Comparison of ENCODE assay signal across 19 cellular contexts in the genomic region with DNA sequence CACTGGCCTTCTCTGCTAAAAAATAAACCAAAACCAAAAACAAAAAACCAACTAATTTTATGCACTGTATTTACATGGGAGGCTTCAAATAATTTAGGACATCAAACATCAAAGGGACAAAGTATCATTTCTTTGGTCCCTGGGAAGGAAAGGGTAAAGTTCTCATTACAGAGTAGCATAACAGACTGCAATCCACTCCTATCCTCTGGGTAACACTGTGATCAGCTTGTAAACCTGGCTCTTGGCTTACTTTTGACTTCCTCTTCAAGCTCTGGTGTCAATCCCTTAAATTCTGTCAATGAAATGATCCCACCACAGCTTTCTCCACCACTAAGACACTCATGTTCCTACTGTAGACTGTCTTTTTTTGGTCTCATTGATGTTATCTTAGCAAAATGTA.
DNase-seq lines count a peak whose midpoint lies in the region; ATAC-seq and TF ChIP-seq lines count a peak whose summit lies in the region.
"Had no signal": no experiment of that assay in that cellular context is flagged by ENCODE, and none has a peak within 500 bp of the region (broad histone marks: within the 10 kb centered on the region; RNA-seq: fewer than 3 reads in every experiment).

No MANE protein-coding gene starts in this region.

- no peak overlapping the region for H3K4me3 ChIP-seq in neural cell (ENCODE audit: low read length)
- H3K4me3 ChIP-seq: esophagus squamous epithelium, lung, tibial nerve had no signal

- no peak overlapping the region for H3K9ac ChIP-seq in neural cell (ENCODE audit: low read length)

- peaks cover 9% of the 10 kb centered on the region for H3F3A ChIP-seq in neural cell (ENCODE audit: insufficient read depth, low read length, poor library complexity, severe bottlenecking)

- DNase-seq in OCI-M1 (lab: John Stamatoyannopoulos, UW) (peak; percentile 67), globus pallidus (ENCODE audit: low spot score) (no peak), COLO668 (lab: John Stamatoyannopoulos, UW; ENCODE audit: unreplicated experiment) (no peak)
- DNase-seq in activated naive CD4-positive, alpha-beta T cell treated with anti-CD3 and anti-CD28 coated beads, Interleukin-2, amount 50 U/mL, for 72 hours (ENCODE audit: low spot score in 2 of 2), result no peak
- DNase-seq: activated CD4-positive, alpha-beta T cell treated with anti-CD3 and anti-CD28 coated beads for 1 hour; activated CD8-positive, alpha-beta T cell treated with anti-CD3 and anti-CD28 coated beads, Interleukin-2, amount 10 ng/mL, durations not matched to agents 7 days and 5 days; activated gamma-delta T cell; DMS79; esophagus squamous epithelium; H7; KG1; NCI-H2081; right cardiac atrium; stimulated activated naive CD8-positive, alpha-beta T cell treated with anti-CD3 and anti-CD28 coated beads, Interleukin-15, amount 100 ng/mL, for 72 hours had no signal

- H3K27me3 ChIP-seq in neural cell (ENCODE audit: insufficient read depth, low read depth, low read length), result no peaks in the 10 kb centered on the region
- H3K27me3 ChIP-seq: esophagus squamous epithelium, tibial nerve had no signal

- H3K36me3 ChIP-seq in neural cell (ENCODE audit: insufficient read depth, low read length), result no peaks in the 10 kb centered on the region
- H3K36me3 ChIP-seq: esophagus squamous epithelium, tibial nerve had no signal

- no peak for TF ChIP-seq EP300 in neural cell (conservative IDR thresholded peaks at IDR 0.05; ENCODE audit: poor library complexity, severe bottlenecking)

- no peaks in the 10 kb centered on the region for H3K79me2 ChIP-seq in neural cell (replicated peaks; ENCODE audit: insufficient read depth, low read length)

- H3K9me3 ChIP-seq in neural cell (ENCODE audit: low read length), result no peaks in the 10 kb centered on the region
- H3K9me3 ChIP-seq: esophagus squamous epithelium, tibial nerve had no signal

- TF ChIP-seq CTCF in neural cell (IDR thresholded peaks at IDR 0.05; ENCODE audit: poor library complexity, severe bottlenecking), result no peak

- peak overlapping the region; percentile 5 for H2AFZ ChIP-seq in neural cell (ENCODE audit: low read depth, low read length)

- ATAC-seq in GM18511 (IDR thresholded peaks at IDR 0.05; ENCODE audit: unreplicated experiment) (peak; percentile 21), HG03565 (IDR thresholded peaks at IDR 0.05; ENCODE audit: unreplicated experiment) (peak; percentile 4)
- ATAC-seq in activated naive CD4-positive, alpha-beta T cell treated with anti-CD3 and anti-CD28 coated beads, Interleukin-2, amount 50 U/mL, for 72 hours, result no peak
- ATAC-seq: activated CD8-positive, alpha-beta T cell treated with anti-CD3 and anti-CD28 coated beads, Interleukin-2, amount 10 ng/mL, durations not matched to agents 7 days and 5 days; right cardiac atrium had no signal

- H3K9me2 ChIP-seq in neural cell (ENCODE audit: insufficient read depth, low read length), result no peaks in the 10 kb centered on the region

- no peak overlapping the region for H3K4me2 ChIP-seq in neural cell (ENCODE audit: low read length)

- no peaks in the 10 kb centered on the region for H3K9me3 Mint-ChIP-seq in activated naive CD4-positive, alpha-beta T cell treated with anti-CD3 and anti-CD28 coated beads, Interleukin-2, amount 50 U/mL, for 72 hours
- H3K9me3 Mint-ChIP-seq: stimulated activated naive CD8-positive, alpha-beta T cell treated with anti-CD3 and anti-CD28 coated beads, Interleukin-15, amount 100 ng/mL, for 72 hours had no signal

- no peak overlapping the region for H3K27ac ChIP-seq in neural cell (ENCODE audit: low read length)
- H3K27ac ChIP-seq: esophagus squamous epithelium, tibial nerve had no signal

- H3K36me3 Mint-ChIP-seq in activated naive CD4-positive, alpha-beta T cell treated with anti-CD3 and anti-CD28 coated beads, Interleukin-2, amount 50 U/mL, for 72 hours, result no peaks in the 10 kb centered on the region

- no peak overlapping the region for H3K27ac Mint-ChIP-seq in activated naive CD4-positive, alpha-beta T cell treated with anti-CD3 and anti-CD28 coated beads, Interleukin-2, amount 50 U/mL, for 72 hours
- H3K27ac Mint-ChIP-seq: activated CD8-positive, alpha-beta T cell treated with anti-CD3 and anti-CD28 coated beads, Interleukin-2, amount 10 ng/mL, durations not matched to agents 7 days and 5 days; stimulated activated naive CD8-positive, alpha-beta T cell treated with anti-CD3 and anti-CD28 coated beads, Interleukin-15, amount 100 ng/mL, for 72 hours had no signal

- no peak for TF ChIP-seq RAD21 in neural cell (conservative IDR thresholded peaks at IDR 0.05)

- no peaks in the 10 kb centered on the region for H4K20me1 ChIP-seq in neural cell (ENCODE audit: insufficient read depth)

TF ChIP-seq in neural cell, 6 proteins besides CTCF, POLR2A, EP300 and RAD21:
- no peak for TF ChIP-seq POLR2AphosphoS5 (IDR thresholded peaks at IDR 0.05)
TF ChIP-seq in neural cell: peak in this region for 0.

Comparison
In these comparisons a context has a peak if more than half of its experiments do, and no peak if none do; other contexts are left out.
1. ATAC-seq: peak in GM18511 (single experiment) and HG03565 (single experiment); none in activated naive CD4-positive, alpha-beta T cell treated with anti-CD3 and anti-CD28 coated beads, Interleukin-2, amount 50 U/mL, for 72 hours (0 of 2).